ENCODE assay signal across 8 cellular contexts in genomic region chr13:77345150-77345780, GRCh38. TPM values are rescaled to one million over a fixed set of nuclear protein-coding genes. Genes with fewer than 3 reads are reported as not detected.
A peak's percentile ranks its signal among the peaks of the same experiment; 100 is the strongest.
DNase-seq lines count a peak whose midpoint lies in the region; ATAC-seq lines count a peak whose summit lies in the region.

No MANE protein-coding gene starts in this region.

- intact Hi-C loops in left ventricle myocardium superior (cut with micrococcal nuclease): no loop called here

- peak; percentile 82 for ATAC-seq in HG03175 (IDR thresholded peaks at IDR 0.05; ENCODE audit: unreplicated experiment)
- no peak for ATAC-seq in left ventricle myocardium superior

- DNase-seq in stimulated activated CD4-positive, alpha-beta T cell treated with anti-CD3 and anti-CD28 coated beads, Interleukin-4, amount 100 ng/mL, for 24 hours: peak; percentile 45
- no peak for DNase-seq in stimulated activated CD4-positive, alpha-beta T cell treated with anti-CD3 and anti-CD28 coated beads, Interleukin-1b, Interleukin-23, amount 100 ng/mL, for 48 hours
- DNase-seq in NOMO-1 treated with dmso at 0.1 percent for 144 hours (lab: John Stamatoyannopoulos, UW; ENCODE audit: unreplicated experiment): peak; percentile 50
- no peak for DNase-seq in left ventricle myocardium superior
- DNase-seq in AG08396 (ENCODE audit: low spot score): no peak
- no peak for DNase-seq in GF-D8 (lab: John Stamatoyannopoulos, UW)
- no peak for DNase-seq in NCI-H2196 (lab: John Stamatoyannopoulos, UW; ENCODE audit: unreplicated experiment)

RNA-seq across cellular contexts. Expression of gene MYCBP2, which starts 18.4 kb away (rescaled TPM):
- 44.1 TPM for total RNA-seq in left ventricle myocardium superior

Comparison
In these comparisons a context has a peak if more than half of its experiments do, and no peak if none do; other contexts are left out.
1. DNase-seq: peak in stimulated activated CD4-positive, alpha-beta T cell treated with anti-CD3 and anti-CD28 coated beads, Interleukin-4, amount 100 ng/mL, for 24 hours (single experiment) and NOMO-1 treated with dmso at 0.1 percent for 144 hours (single experiment); none in stimulated activated CD4-positive, alpha-beta T cell treated with anti-CD3 and anti-CD28 coated beads, Interleukin-1b, Interleukin-23, amount 100 ng/mL, for 48 hours (single experiment), left ventricle myocardium superior (single experiment), AG08396 (single experiment), GF-D8 (single experiment) and NCI-H2196 (single experiment).